2 cellular contexts compared by ENCODE assay signal in genomic region chr7:123770378-123770777, GRCh38.
TF ChIP-seq lines count a peak whose summit lies in the region.

No MANE protein-coding gene starts in this region.

TF ChIP-seq in H1, 55 proteins besides CTCF, POLR2A, EP300 and RAD21:
- TF ChIP-seq EGR1 (IDR thresholded peaks at IDR 0.05; ENCODE audit: borderline replicate concordance, low read depth, low read length) (no peak), MAFK (IDR thresholded peaks at IDR 0.05; ENCODE audit: low read depth, low read length) (no peak), HDAC6 (IDR thresholded peaks at IDR 0.05; ENCODE audit: low read depth, low read length) (no peak), GABPA (IDR thresholded peaks at IDR 0.05; ENCODE audit: borderline replicate concordance, insufficient read depth, low read length) (no peak), CHD7 (IDR thresholded peaks at IDR 0.05; ENCODE audit: insufficient replicate concordance, low read length) (no peak), SRF (IDR thresholded peaks at IDR 0.05; ENCODE audit: low read depth, low read length) (no peak), SP1 (IDR thresholded peaks at IDR 0.05; ENCODE audit: low read depth, low read length) (no peak), RBBP5 (IDR thresholded peaks at IDR 0.05; ENCODE audit: borderline replicate concordance, low read depth, low read length) (no peak), SP4 (IDR thresholded peaks at IDR 0.05; ENCODE audit: low read length) (no peak)
- TF ChIP-seq, protein P1, sequence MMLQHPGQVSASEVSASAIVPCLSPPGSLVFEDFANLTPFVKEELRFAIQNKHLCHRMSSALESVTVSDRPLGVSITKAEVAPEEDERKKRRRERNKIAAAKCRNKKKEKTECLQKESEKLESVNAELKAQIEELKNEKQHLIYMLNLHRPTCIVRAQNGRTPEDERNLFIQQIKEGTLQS (IDR thresholded peaks at IDR 0.05; ENCODE audit: insufficient read depth, low read depth, low read length) = no peak

TF ChIP-seq in GM23338, 12 proteins besides CTCF, POLR2A, EP300 and RAD21:
- no peak for TF ChIP-seq EZH2 (IDR thresholded peaks at IDR 0.05; ENCODE audit: low read depth, unreplicated experiment)
- no peak for TF ChIP-seq ZNF331 (CRISPR knock-in tag; IDR thresholded peaks at IDR 0.05; ENCODE audit: low read depth)
- no peak for TF ChIP-seq EZH2phosphoT487 (IDR thresholded peaks at IDR 0.05; ENCODE audit: unreplicated experiment)
- TF ChIP-seq, protein P2, sequence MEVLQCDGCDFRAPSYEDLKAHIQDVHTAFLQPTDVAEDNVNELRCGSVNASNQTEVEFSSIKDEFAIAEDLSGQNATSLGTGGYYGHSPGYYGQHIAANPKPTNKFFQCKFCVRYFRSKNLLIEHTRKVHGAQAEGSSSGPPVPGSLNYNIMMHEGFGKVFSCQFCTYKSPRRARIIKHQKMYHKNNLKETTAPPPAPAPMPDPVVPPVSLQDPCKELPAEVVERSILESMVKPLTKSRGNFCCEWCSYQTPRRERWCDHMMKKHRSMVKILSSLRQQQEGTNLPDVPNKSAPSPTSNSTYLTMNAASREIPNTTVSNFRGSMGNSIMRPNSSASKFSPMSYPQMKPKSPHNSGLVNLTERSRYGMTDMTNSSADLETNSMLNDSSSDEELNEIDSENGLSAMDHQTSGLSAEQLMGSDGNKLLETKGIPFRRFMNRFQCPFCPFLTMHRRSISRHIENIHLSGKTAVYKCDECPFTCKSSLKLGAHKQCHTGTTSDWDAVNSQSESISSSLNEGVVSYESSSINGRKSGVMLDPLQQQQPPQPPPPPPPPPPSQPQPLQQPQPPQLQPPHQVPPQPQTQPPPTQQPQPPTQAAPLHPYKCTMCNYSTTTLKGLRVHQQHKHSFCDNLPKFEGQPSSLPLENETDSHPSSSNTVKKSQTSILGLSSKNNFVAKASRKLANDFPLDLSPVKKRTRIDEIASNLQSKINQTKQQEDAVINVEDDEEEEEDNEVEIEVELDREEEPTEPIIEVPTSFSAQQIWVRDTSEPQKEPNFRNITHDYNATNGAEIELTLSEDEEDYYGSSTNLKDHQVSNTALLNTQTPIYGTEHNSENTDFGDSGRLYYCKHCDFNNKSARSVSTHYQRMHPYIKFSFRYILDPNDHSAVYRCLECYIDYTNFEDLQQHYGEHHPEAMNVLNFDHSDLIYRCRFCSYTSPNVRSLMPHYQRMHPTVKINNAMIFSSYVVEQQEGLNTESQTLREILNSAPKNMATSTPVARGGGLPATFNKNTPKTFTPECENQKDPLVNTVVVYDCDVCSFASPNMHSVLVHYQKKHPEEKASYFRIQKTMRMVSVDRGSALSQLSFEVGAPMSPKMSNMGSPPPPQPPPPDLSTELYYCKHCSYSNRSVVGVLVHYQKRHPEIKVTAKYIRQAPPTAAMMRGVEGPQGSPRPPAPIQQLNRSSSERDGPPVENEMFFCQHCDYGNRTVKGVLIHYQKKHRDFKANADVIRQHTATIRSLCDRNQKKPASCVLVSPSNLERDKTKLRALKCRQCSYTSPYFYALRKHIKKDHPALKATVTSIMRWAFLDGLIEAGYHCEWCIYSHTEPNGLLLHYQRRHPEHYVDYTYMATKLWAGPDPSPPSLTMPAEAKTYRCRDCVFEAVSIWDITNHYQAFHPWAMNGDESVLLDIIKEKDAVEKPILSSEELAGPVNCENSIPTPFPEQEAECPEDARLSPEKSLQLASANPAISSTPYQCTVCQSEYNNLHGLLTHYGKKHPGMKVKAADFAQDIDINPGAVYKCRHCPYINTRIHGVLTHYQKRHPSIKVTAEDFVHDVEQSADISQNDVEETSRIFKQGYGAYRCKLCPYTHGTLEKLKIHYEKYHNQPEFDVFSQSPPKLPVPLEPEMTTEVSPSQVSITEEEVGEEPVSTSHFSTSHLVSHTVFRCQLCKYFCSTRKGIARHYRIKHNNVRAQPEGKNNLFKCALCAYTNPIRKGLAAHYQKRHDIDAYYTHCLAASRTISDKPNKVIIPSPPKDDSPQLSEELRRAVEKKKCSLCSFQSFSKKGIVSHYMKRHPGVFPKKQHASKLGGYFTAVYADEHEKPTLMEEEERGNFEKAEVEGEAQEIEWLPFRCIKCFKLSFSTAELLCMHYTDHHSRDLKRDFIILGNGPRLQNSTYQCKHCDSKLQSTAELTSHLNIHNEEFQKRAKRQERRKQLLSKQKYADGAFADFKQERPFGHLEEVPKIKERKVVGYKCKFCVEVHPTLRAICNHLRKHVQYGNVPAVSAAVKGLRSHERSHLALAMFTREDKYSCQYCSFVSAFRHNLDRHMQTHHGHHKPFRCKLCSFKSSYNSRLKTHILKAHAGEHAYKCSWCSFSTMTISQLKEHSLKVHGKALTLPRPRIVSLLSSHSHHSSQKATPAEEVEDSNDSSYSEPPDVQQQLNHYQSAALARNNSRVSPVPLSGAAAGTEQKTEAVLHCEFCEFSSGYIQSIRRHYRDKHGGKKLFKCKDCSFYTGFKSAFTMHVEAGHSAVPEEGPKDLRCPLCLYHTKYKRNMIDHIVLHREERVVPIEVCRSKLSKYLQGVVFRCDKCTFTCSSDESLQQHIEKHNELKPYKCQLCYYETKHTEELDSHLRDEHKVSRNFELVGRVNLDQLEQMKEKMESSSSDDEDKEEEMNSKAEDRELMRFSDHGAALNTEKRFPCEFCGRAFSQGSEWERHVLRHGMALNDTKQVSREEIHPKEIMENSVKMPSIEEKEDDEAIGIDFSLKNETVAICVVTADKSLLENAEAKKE (CRISPR knock-in tag; IDR thresholded peaks at IDR 0.05) = no peak
- no peak for TF ChIP-seq CREB1 (CRISPR knock-in tag; IDR thresholded peaks at IDR 0.05; ENCODE audit: low read depth)
- TF ChIP-seq ZNF114 (CRISPR knock-in tag; IDR thresholded peaks at IDR 0.05) = no peak
- TF ChIP-seq, protein P3, sequence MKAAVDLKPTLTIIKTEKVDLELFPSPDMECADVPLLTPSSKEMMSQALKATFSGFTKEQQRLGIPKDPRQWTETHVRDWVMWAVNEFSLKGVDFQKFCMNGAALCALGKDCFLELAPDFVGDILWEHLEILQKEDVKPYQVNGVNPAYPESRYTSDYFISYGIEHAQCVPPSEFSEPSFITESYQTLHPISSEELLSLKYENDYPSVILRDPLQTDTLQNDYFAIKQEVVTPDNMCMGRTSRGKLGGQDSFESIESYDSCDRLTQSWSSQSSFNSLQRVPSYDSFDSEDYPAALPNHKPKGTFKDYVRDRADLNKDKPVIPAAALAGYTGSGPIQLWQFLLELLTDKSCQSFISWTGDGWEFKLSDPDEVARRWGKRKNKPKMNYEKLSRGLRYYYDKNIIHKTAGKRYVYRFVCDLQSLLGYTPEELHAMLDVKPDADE (IDR thresholded peaks at IDR 0.05) = no peak
- TF ChIP-seq NANOG (IDR thresholded peaks at IDR 0.05; ENCODE audit: borderline replicate concordance) = no peak
- no peak for TF ChIP-seq POLR2AphosphoS5 (IDR thresholded peaks at IDR 0.05; ENCODE audit: low read depth)
